18 cellular contexts compared by ENCODE assay signal in the genomic region with DNA sequence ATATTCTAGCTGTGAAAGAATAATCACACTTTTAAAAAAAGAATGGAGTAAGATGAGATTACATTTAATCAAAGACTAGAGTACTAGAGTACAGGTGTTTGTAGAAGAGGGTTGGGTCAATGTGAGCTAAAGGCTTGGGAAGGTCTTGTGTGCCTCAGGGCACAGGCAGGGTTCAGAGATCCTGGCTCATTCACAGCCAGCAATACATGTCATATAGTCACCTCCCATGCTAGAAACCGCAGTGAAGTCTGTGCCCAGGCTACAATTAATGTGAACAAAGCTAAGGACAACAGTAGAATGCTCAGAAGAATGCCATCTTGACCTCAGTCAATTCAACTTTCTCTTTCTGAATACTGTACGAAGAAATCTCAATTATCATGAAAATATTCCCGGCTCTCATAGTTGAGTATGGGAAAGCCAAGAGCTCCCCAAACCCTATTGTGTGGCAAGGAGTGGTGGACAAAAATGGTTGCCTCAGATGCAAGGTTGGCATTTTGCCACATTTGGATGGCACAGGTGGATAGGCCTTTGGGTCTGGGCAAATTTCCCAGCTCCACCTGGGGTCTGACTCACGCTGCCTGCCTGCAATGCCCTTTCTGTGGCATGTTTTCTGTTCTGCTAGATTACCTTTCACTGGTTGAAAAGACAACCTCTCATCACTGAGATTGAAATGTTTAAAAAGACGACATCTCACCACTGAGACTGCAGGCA.
DNase-seq lines count a peak whose midpoint lies in the region; ATAC-seq, FAIRE-seq and TF ChIP-seq lines count a peak whose summit lies in the region.
"Had no signal": no experiment of that assay in that cellular context is flagged by ENCODE, and none has a peak within 500 bp of the region (broad histone marks: within the 10 kb centered on the region; RNA-seq: fewer than 3 reads in every experiment).

No MANE protein-coding gene starts in this region.

- ATAC-seq in HG03432 (IDR thresholded peaks at IDR 0.05; ENCODE audit: unreplicated experiment), result no peak
- no peak for ATAC-seq in HG02973 (IDR thresholded peaks at IDR 0.05; ENCODE audit: unreplicated experiment)
- no peak for ATAC-seq in GM21381 (IDR thresholded peaks at IDR 0.05; ENCODE audit: unreplicated experiment)
- ATAC-seq: sciatic nerve had no signal

- no peaks in the 10 kb centered on the region for H3K4me1 ChIP-seq in kidney (ENCODE audit: control insufficient read depth in 1 of 2, insufficient read depth in 1 of 2, low read depth in 1 of 2, low read length in 2 of 2)
- H3K4me1 ChIP-seq: Caco-2, tibial nerve had no signal

- H3K36me3 ChIP-seq in kidney (ENCODE audit: control insufficient read depth in 1 of 2, insufficient read depth in 2 of 2, low read length in 2 of 2), result no peaks in the 10 kb centered on the region
- H3K36me3 ChIP-seq: tibial nerve had no signal

- no peak for TF ChIP-seq CTCF in kidney (IDR thresholded peaks at IDR 0.05; ENCODE audit: borderline replicate concordance, extremely low read depth, insufficient read depth)

- no peak for FAIRE-seq in kidney (lab: Jason Lieb, UNC)
- FAIRE-seq: RCC 7860 had no signal

- no peak overlapping the region for H3K9ac ChIP-seq in kidney (ENCODE audit: low read length in 2 of 2)
- H3K9ac ChIP-seq: GM23248 had no signal

- intact Hi-C loops in kidney (cut with DNase I), result no loop called here

- DNase-seq in DMS53 treated with DMSO at 0.1 percent for 48 hours (lab: John Stamatoyannopoulos, UW; ENCODE audit: unreplicated experiment) (peak; percentile 6), NCI-H2029 (lab: John Stamatoyannopoulos, UW) (peak; percentile 71), RPMI8226 (peak; percentile 99), kidney (peak; percentile 77), occipital lobe (lab: John Stamatoyannopoulos, UW) (no peak)
- DNase-seq: activated CD8-positive, alpha-beta memory T cell treated with anti-CD3 and anti-CD28 coated beads, Interleukin-2, amount 50 U/mL, for 4 hours; activated naive CD4-positive, alpha-beta T cell treated with anti-CD3 and anti-CD28 coated beads for 36 hours; Caco-2; GM23248; NCI-H526 treated with DMSO at 0.1 percent for 48 hours; stimulated activated CD4-positive, alpha-beta T cell treated with anti-CD3 and anti-CD28 coated beads, Interleukin-4, amount 100 ng/mL, for 4 hours had no signal

- no peak overlapping the region for H3K27ac ChIP-seq in kidney (ENCODE audit: low read depth in 2 of 2, low read length in 2 of 2)
- H3K27ac ChIP-seq: GM23248, tibial nerve had no signal

- no peak overlapping the region for H3K4me3 ChIP-seq in kidney (ENCODE audit: low read length in 2 of 2)
- H3K4me3 ChIP-seq: GM23248, lung, tibial nerve had no signal

- no peaks in the 10 kb centered on the region for H3K9me3 ChIP-seq in kidney (ENCODE audit: control insufficient read depth in 1 of 2, low read length in 2 of 2)
- H3K9me3 ChIP-seq: Caco-2 had no signal
